Comparison of ENCODE assay signal across 1 cellular context in the genomic region with DNA sequence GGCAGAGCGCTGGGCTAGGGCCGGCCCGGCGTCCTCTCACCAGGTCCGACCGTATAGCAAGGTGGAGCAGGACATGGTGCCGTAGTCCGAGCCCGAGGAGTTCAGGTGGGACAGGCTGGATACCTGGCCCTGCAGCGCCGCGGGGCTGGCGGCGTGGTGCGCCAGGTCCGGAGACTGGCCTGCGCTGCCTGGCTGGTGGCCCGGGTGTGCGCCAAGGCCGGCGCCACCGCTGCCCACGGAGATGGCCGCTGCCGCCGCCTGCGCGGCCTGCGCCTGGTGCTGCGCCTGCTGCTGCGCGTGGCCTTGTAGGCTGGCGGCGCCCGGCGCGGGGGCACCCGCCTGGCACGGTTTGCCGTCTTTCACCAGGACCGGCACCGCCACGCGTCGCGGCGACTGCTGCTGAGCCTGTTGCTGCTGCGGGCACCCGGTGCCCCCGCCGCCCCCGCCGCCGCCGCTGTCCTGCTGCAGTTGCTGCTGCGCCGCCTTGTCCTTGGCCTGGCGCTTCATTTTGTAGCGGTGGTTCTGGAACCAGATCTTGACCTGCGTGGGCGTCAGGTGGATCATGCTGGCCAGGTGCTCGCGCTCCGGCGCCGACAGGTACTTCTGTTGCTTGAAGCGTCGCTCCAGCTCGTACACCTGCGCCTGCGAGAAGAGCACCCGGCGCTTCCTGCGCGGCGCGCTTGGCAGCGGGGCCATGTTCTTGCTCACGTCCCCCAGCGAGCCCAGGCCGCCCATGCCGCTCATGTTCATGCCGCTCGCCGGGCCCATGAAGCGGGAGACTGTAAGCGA.
TF ChIP-seq lines count a peak whose summit lies in the region.

No MANE protein-coding gene starts in this region.

TF ChIP-seq in endothelial cell of umbilical vein, 7 proteins besides CTCF, POLR2A, EP300 and RAD21:
- TF ChIP-seq GATA2 (IDR thresholded peaks at IDR 0.05; ENCODE audit: insufficient read depth, insufficient read length, low read depth, low read length) (no peak), EZH2 (IDR thresholded peaks at IDR 0.05; ENCODE audit: borderline replicate concordance, low read depth, low read length, severe bottlenecking) (peak; percentile 84)
TF ChIP-seq in endothelial cell of umbilical vein: peak in this region for 1.
